Comparison of ENCODE assay signal across 4 cellular contexts in the genomic region with DNA sequence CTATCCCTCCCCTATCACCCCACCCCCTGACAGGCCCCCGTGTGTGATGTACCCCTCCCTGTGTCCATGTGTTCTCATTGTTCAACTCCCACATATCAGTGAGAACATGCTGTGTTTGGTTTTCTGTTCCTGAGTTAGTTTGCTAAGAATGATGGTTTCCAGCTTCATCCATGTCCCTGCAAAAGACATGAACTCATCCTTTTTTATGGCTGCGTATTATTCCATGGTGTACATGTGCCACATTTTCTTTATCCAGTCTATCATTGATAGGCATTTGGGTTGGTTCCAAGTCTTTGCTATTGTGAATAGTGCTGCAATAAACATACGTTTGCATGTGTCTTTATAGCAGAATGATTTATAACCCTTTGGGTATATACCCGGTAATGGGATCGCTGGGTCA. TPM values are rescaled to one million over a fixed set of nuclear protein-coding genes. Genes with fewer than 3 reads are reported as not detected.
"Had no signal": no experiment of that assay in that cellular context is flagged by ENCODE, and none has a peak within 500 bp of the region (broad histone marks: within the 10 kb centered on the region; RNA-seq: fewer than 3 reads in every experiment).

No MANE protein-coding gene starts in this region.

RNA-seq across cellular contexts. Expression of a gene that starts 41.8 kb away (rescaled TPM):
- total RNA-seq: HT-29, HT1080, IMR-90 had no signal
- polyA plus RNA-seq: IMR-90 had no signal

RNA-seq across cellular contexts. Expression of a gene that starts 47.1 kb away (rescaled TPM):
- total RNA-seq: HT-29, HT1080, IMR-90 had no signal
- polyA plus RNA-seq: IgD-negative memory B cell, IMR-90 had no signal
